1 cellular context compared by ENCODE assay signal in the genomic region with DNA sequence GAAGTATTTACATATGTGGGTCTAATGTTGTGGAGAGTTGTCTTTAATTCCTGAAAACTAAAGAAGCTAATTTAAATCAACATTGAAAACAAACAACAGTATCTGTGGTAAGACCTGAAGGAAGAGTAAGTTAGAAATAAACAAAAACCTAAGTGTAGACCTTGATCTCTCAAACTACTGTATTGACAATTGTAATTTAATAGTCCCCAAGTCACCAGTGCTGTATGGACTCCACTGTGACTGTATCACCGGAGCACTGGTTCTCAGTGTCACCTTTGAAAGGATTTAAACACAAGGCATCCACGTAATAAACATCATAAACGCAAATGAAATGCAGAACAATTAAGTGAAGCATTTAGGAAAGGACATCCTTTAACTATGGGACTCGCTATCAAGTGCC.
TF ChIP-seq lines count a peak whose summit lies in the region.

No MANE protein-coding gene starts in this region.

TF ChIP-seq in IMR-90, 13 proteins besides CTCF, POLR2A, EP300 and RAD21 (continued from another document):
- TF ChIP-seq MAZ (IDR thresholded peaks at IDR 0.05; ENCODE audit: borderline replicate concordance, low read depth, low read length), result no peak
- no peak for TF ChIP-seq USF2 (IDR thresholded peaks at IDR 0.05; ENCODE audit: low read depth, low read length)
- no peak for TF ChIP-seq CEBPB (IDR thresholded peaks at IDR 0.05; ENCODE audit: low read depth, low read length)
- no peak for TF ChIP-seq SMC3 (IDR thresholded peaks at IDR 0.05; ENCODE audit: low read depth, low read length)
TF ChIP-seq in IMR-90: peak in this region for 0.
